ENCODE assay signal across 12 cellular contexts in genomic region chr4:185773419-185773818, GRCh38. TPM values are rescaled to one million over a fixed set of nuclear protein-coding genes. Genes with fewer than 3 reads are reported as not detected.
A peak's percentile ranks its signal among the peaks of the same experiment; 100 is the strongest.
DNase-seq lines count a peak whose midpoint lies in the region; ATAC-seq and TF ChIP-seq lines count a peak whose summit lies in the region.
"Had no signal": no experiment of that assay in that cellular context is flagged by ENCODE, and none has a peak within 500 bp of the region (broad histone marks: within the 10 kb centered on the region; RNA-seq: fewer than 3 reads in every experiment).

No MANE protein-coding gene starts in this region.

- CTCF ChIA-PET in PC-3 (lab: Charles Lee) = no interaction called here

- H3K27me3 ChIP-seq in right lobe of liver = no peaks in the 10 kb centered on the region
- H3K27me3 ChIP-seq in PC-3 (ENCODE audit: low read length) = no peaks in the 10 kb centered on the region

- H3K36me3 ChIP-seq in right lobe of liver (no peaks in the 10 kb centered on the region), PC-3 (ENCODE audit: low read depth, low read length) (no peaks in the 10 kb centered on the region)

- intact Hi-C loops in right lobe of liver (cut with DNase I) = no loop called here
- intact Hi-C loops in PC-3 (cut with micrococcal nuclease) = loop anchor here (10.0 kb wide), 1 partner anchor 129 kb away; no protein-coding TSS in a partner anchor

- POLR2A ChIA-PET in PC-3 (lab: Charles Lee; ENCODE audit: unreplicated experiment) = no interaction called here

- H3K4me1 ChIP-seq in right lobe of liver = peaks cover 0 to 11% (median 6%) of the 10 kb centered on the region in 4 donors
- H3K4me1 ChIP-seq in PC-3 (ENCODE audit: insufficient read depth, low read length) = peaks cover 25% of the 10 kb centered on the region

- no peak overlapping the region for H3K4me2 ChIP-seq in PC-3 (ENCODE audit: low read length)

- peak overlapping the region; percentile 83 to 98 (median 96) for H3K27ac ChIP-seq in right lobe of liver
- H3K27ac ChIP-seq in PC-3 (ENCODE audit: low read length) = no peak overlapping the region
- H3K27ac ChIP-seq: C4-2B had no signal

- peak; percentile 60 for DNase-seq in HT1080 (ENCODE audit: low read depth)
- DNase-seq in dermis blood vessel endothelial cell = peak; percentile 77
- peak; percentile 57 to 88 (median 86) for DNase-seq in right lobe of liver
- DNase-seq in skeletal muscle cell (ENCODE audit: low read depth) = no peak
- no peak for DNase-seq in GM19240 (ENCODE audit: insufficient read length, low spot score)
- no peak for DNase-seq in PC-3
- no peak for DNase-seq in activated CD4-positive, alpha-beta T cell treated with anti-CD3 and anti-CD28 coated beads for 48 hours
- DNase-seq in NCI-H1092 treated with DMSO at 0.1 percent for 48 hours (lab: John Stamatoyannopoulos, UW) = no peak
- DNase-seq: activated B cell treated with CpG ODN at 0.5 μM for 24 hours, NCI-H146 had no signal

- BruUV-seq in PC-3 (replicated peaks; lab: Mats Ljungman, UMichigan) = no TSS peak

- H3F3A ChIP-seq in PC-3 (ENCODE audit: low read length, unreplicated experiment) = no peaks in the 10 kb centered on the region

- H2AFZ ChIP-seq in PC-3 (ENCODE audit: low read length) = no peak overlapping the region

- no peak for TF ChIP-seq POLR2A in right lobe of liver (IDR thresholded peaks at IDR 0.05)

- TF ChIP-seq CTCF in right lobe of liver (IDR thresholded peaks at IDR 0.05) (peak in 2 of 4 donors; percentile 11 to 15), PC-3 (conservative IDR thresholded peaks at IDR 0.05; ENCODE audit: low read depth, low read length) (no peak)

- H3K9me3 ChIP-seq in right lobe of liver (no peaks in the 10 kb centered on the region), PC-3 (ENCODE audit: low read length) (no peaks in the 10 kb centered on the region)

- WGBS in right lobe of liver (ENCODE audit: insufficient coverage, low coverage, low lambda C conversion rate, missing lambda C conversion rate) = 40% methylated on average over 11 of the region's 11 CpGs

- peak overlapping the region in 2 of 3 donors; percentile 38 to 48 for H3K4me3 ChIP-seq in right lobe of liver
- H3K4me3 ChIP-seq in skeletal muscle cell (ENCODE audit: low read depth, low read length) = peak overlapping the region; percentile 47
- no peak overlapping the region for H3K4me3 ChIP-seq in PC-3 (ENCODE audit: low read length)

- ATAC-seq in right lobe of liver (peak; percentile 55 to 79 (median 72)), PC-3 (no peak)

- H4K20me1 ChIP-seq in PC-3 (ENCODE audit: low read length) = no peaks in the 10 kb centered on the region

- no peaks in the 10 kb centered on the region for H3K9me2 ChIP-seq in PC-3 (replicated peaks; ENCODE audit: low read length)

- H3K9ac ChIP-seq in PC-3 (ENCODE audit: low read length) = no peak overlapping the region

- H3K79me2 ChIP-seq in PC-3 (ENCODE audit: low read length) = no peaks in the 10 kb centered on the region

RNA-seq across cellular contexts. Expression of gene SORBS2, which starts 38.6 kb away (rescaled TPM):
- total RNA-seq in HT1080 (2014; rRNA removed; shearing (Covaris generic)) = 9.3 and 14.6 TPM in 2 replicates
- polyA plus RNA-seq in HT1080 (2015; cell fraction: cytosol; rRNA removed) = 30.9 and 36.6 TPM in 2 replicates
- 74.0 and 79.3 TPM in 2 replicates for polyA plus RNA-seq in HT1080 (2015; cell fraction: nucleus; rRNA removed)
- total RNA-seq in dermis blood vessel endothelial cell (104 and 200 TPM in 2 replicates), right lobe of liver (100 to 1,000 TPM in 4 of 6 experiments, 10 to 100 TPM in 2; 60.8 to 144 (median 107) TPM), PC-3 (2014; rRNA removed) (3.1 and 3.6 TPM in 2 replicates)
- total RNA-seq: activated B cell treated with CpG ODN at 0.5 μM for 24 hours; activated T-helper 2 cell treated with anti-CD3 and anti-CD28 coated beads, Interferon-gamma antibody, Interleukin-2, Interleukin-4, amounts not matched to agents 10 μg/mL and 5 μg/mL and 100 μg/mL, durations not matched to agents 14 hours and 24 hours and 36 hours had no signal

Comparison
In these comparisons a context has a peak if more than half of its experiments do, and no peak if none do; other contexts are left out.
1. DNase-seq: peak in HT1080 (single experiment), dermis blood vessel endothelial cell (single experiment) and right lobe of liver (3 of 3); none in skeletal muscle cell (single experiment), GM19240 (single experiment), PC-3 (single experiment), activated CD4-positive, alpha-beta T cell treated with anti-CD3 and anti-CD28 coated beads for 48 hours (single experiment) and NCI-H1092 treated with DMSO at 0.1 percent for 48 hours (single experiment).